21 cellular contexts compared by ENCODE assay signal in genomic region chr15:80523746-80524145, GRCh38.
"Had no signal": no experiment of that assay in that cellular context is flagged by ENCODE, and none has a peak within 500 bp of the region (broad histone marks: within the 10 kb centered on the region; RNA-seq: fewer than 3 reads in every experiment).

No MANE protein-coding gene starts in this region.

- DNase-seq: dorsolateral prefrontal cortex; effector CD4-positive, alpha-beta T cell; hypothalamus; immature natural killer cell; left ventricle myocardium superior; lower lobe of right lung; naive B cell; stimulated activated CD4-positive, alpha-beta T cell treated with anti-CD3 and anti-CD28 coated beads, Interleukin-4, amount 100 ng/mL, for 4 hours; stimulated activated naive CD8-positive, alpha-beta T cell treated with anti-CD3 and anti-CD28 coated beads, Interleukin-15, Interleukin-2, amounts not matched to agents 100 U/mL and 50 U/mL, for 24 hours; transverse colon; upper lobe of right lung; uterus had no signal

- H3K4me3 Mint-ChIP-seq: immature natural killer cell; memory B cell; naive B cell; natural killer cell treated with Interleukin-12 subunit alpha and Interleukin-12 subunit beta and Interleukin-15 and Interleukin-18, amount 100 ng/mL, for 72 hours; neural crest cell; stimulated activated memory B cell treated with anti-CD40 and anti-IgM and Interleukin-4, amounts not matched to agents 10 μg/mL and 1 μg/mL and 100 μg/mL, for 72 hours had no signal

- ATAC-seq: left ventricle myocardium superior; lower lobe of right lung; sciatic nerve; stimulated activated memory B cell treated with anti-CD40 and anti-IgM and Interleukin-4, amounts not matched to agents 10 μg/mL and 1 μg/mL and 100 μg/mL, for 72 hours; stimulated activated naive CD8-positive, alpha-beta T cell treated with anti-CD3 and anti-CD28 coated beads, Interleukin-15, Interleukin-2, amounts not matched to agents 100 U/mL and 50 U/mL, for 24 hours; upper lobe of right lung had no signal

- H3K9me3 ChIP-seq: lower lobe of right lung, neutrophil, prostate gland, right atrium auricular region, thoracic aorta, transverse colon, upper lobe of right lung, uterus had no signal

- H3K4me1 Mint-ChIP-seq: immature natural killer cell; memory B cell; naive B cell; neural crest cell; stimulated activated memory B cell treated with anti-CD40 and anti-IgM and Interleukin-4, amounts not matched to agents 10 μg/mL and 1 μg/mL and 100 μg/mL, for 72 hours had no signal

- H3K27ac ChIP-seq: lower lobe of right lung, neutrophil, prostate gland, right atrium auricular region, thoracic aorta, transverse colon, upper lobe of right lung, uterus had no signal

- H3K27me3 ChIP-seq: dorsolateral prefrontal cortex, right atrium auricular region, transverse colon, upper lobe of right lung, uterus had no signal

- H3K36me3 Mint-ChIP-seq: immature natural killer cell; memory B cell; naive B cell; natural killer cell treated with Interleukin-12 subunit alpha and Interleukin-12 subunit beta and Interleukin-15 and Interleukin-18, amount 100 ng/mL, for 72 hours; stimulated activated memory B cell treated with anti-CD40 and anti-IgM and Interleukin-4, amounts not matched to agents 10 μg/mL and 1 μg/mL and 100 μg/mL, for 72 hours had no signal

- H3K4me3 ChIP-seq: dorsolateral prefrontal cortex, lower lobe of right lung, prostate gland, right atrium auricular region, thoracic aorta, transverse colon, upper lobe of right lung, uterus had no signal

- H3K9me3 Mint-ChIP-seq: memory B cell; naive B cell; natural killer cell treated with Interleukin-12 subunit alpha and Interleukin-12 subunit beta and Interleukin-15 and Interleukin-18, amount 100 ng/mL, for 72 hours; neural crest cell; stimulated activated memory B cell treated with anti-CD40 and anti-IgM and Interleukin-4, amounts not matched to agents 10 μg/mL and 1 μg/mL and 100 μg/mL, for 72 hours had no signal

- H3K4me1 ChIP-seq: lower lobe of right lung, prostate gland, transverse colon, upper lobe of right lung, uterus had no signal

- H3K27ac Mint-ChIP-seq: immature natural killer cell; memory B cell; naive B cell; natural killer cell treated with Interleukin-12 subunit alpha and Interleukin-12 subunit beta and Interleukin-15 and Interleukin-18, amount 100 ng/mL, for 72 hours; stimulated activated memory B cell treated with anti-CD40 and anti-IgM and Interleukin-4, amounts not matched to agents 10 μg/mL and 1 μg/mL and 100 μg/mL, for 72 hours had no signal

- H3K36me3 ChIP-seq: lower lobe of right lung, neutrophil, prostate gland, right atrium auricular region, thoracic aorta, transverse colon, upper lobe of right lung, uterus had no signal
